7 cellular contexts compared by ENCODE assay signal in genomic region chr1:179399399-179399798, GRCh38. TPM values are rescaled to one million over a fixed set of nuclear protein-coding genes. Genes with fewer than 3 reads are reported as not detected.
"Had no signal": no experiment of that assay in that cellular context is flagged by ENCODE, and none has a peak within 500 bp of the region (broad histone marks: within the 10 kb centered on the region; RNA-seq: fewer than 3 reads in every experiment).

No MANE protein-coding gene starts in this region.

RNA-seq across cellular contexts. Expression of gene AXDND1, which starts 33.6 kb away (rescaled TPM):
- total RNA-seq: dermis microvascular lymphatic vessel endothelial cell, endothelial cell of umbilical vein, epithelial cell of proximal tubule, esophagus mucosa, fibroblast of villous mesenchyme, gastrocnemius medialis, glomerular endothelial cell had no signal
